ENCODE assay signal across 1 cellular context in genomic region chr2:27356382-27357181, GRCh38.
TF ChIP-seq lines count a peak whose summit lies in the region.

A gene with protein sequence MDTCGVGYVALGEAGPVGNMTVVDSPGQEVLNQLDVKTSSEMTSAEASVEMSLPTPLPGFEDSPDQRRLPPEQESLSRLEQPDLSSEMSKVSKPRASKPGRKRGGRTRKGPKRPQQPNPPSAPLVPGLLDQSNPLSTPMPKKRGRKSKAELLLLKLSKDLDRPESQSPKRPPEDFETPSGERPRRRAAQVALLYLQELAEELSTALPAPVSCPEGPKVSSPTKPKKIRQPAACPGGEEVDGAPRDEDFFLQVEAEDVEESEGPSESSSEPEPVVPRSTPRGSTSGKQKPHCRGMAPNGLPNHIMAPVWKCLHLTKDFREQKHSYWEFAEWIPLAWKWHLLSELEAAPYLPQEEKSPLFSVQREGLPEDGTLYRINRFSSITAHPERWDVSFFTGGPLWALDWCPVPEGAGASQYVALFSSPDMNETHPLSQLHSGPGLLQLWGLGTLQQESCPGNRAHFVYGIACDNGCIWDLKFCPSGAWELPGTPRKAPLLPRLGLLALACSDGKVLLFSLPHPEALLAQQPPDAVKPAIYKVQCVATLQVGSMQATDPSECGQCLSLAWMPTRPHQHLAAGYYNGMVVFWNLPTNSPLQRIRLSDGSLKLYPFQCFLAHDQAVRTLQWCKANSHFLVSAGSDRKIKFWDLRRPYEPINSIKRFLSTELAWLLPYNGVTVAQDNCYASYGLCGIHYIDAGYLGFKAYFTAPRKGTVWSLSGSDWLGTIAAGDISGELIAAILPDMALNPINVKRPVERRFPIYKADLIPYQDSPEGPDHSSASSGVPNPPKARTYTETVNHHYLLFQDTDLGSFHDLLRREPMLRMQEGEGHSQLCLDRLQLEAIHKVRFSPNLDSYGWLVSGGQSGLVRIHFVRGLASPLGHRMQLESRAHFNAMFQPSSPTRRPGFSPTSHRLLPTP (minus strand): TSS chr2:27356764. CDS start chr2:27343554, 13,210 bp downstream.

TF ChIP-seq in A549, 52 proteins besides CTCF, POLR2A, EP300 and RAD21 (continued from another document):
- no peak for TF ChIP-seq TFCP2L1 (CRISPR knock-in tag; IDR thresholded peaks at IDR 0.05)
- TF ChIP-seq HOXB13 (CRISPR knock-in tag; IDR thresholded peaks at IDR 0.05; ENCODE audit: low read depth) = no peak; the same call in 1 of the 2 replicates
- TF ChIP-seq CEBPB (IDR thresholded peaks at IDR 0.05) = no peak; a peak in 1 of 4 replicates
- TF ChIP-seq MAFK (IDR thresholded peaks at IDR 0.05; ENCODE audit: partially characterized antibody) = no peak
- TF ChIP-seq, protein P1, sequence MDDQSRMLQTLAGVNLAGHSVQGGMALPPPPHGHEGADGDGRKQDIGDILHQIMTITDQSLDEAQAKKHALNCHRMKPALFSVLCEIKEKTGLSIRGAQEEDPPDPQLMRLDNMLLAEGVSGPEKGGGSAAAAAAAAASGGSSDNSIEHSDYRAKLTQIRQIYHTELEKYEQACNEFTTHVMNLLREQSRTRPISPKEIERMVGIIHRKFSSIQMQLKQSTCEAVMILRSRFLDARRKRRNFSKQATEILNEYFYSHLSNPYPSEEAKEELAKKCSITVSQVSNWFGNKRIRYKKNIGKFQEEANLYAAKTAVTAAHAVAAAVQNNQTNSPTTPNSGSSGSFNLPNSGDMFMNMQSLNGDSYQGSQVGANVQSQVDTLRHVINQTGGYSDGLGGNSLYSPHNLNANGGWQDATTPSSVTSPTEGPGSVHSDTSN (IDR thresholded peaks at IDR 0.05) = no peak
- TF ChIP-seq ZNF302 (CRISPR knock-in tag; IDR thresholded peaks at IDR 0.05) = no peak
- TF ChIP-seq, protein P2, sequence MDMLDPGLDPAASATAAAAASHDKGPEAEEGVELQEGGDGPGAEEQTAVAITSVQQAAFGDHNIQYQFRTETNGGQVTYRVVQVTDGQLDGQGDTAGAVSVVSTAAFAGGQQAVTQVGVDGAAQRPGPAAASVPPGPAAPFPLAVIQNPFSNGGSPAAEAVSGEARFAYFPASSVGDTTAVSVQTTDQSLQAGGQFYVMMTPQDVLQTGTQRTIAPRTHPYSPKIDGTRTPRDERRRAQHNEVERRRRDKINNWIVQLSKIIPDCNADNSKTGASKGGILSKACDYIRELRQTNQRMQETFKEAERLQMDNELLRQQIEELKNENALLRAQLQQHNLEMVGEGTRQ (IDR thresholded peaks at IDR 0.05) = peak; percentile 43
- TF ChIP-seq CHD2 (IDR thresholded peaks at IDR 0.05; ENCODE audit: low read length, partially characterized antibody) = peak; percentile 55
- no peak for TF ChIP-seq ZC3H11A (IDR thresholded peaks at IDR 0.05)
- TF ChIP-seq HEYL (CRISPR knock-in tag; IDR thresholded peaks at IDR 0.05) = no peak
- TF ChIP-seq, protein P3, sequence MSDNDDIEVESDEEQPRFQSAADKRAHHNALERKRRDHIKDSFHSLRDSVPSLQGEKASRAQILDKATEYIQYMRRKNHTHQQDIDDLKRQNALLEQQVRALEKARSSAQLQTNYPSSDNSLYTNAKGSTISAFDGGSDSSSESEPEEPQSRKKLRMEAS (IDR thresholded peaks at IDR 0.05) = peak; percentile 98
- TF ChIP-seq BCL3 (IDR thresholded peaks at IDR 0.05) = peak; percentile 84
- TF ChIP-seq CHD4 (IDR thresholded peaks at IDR 0.05; ENCODE audit: borderline replicate concordance) = no peak
- TF ChIP-seq FOSB (CRISPR knock-in tag; IDR thresholded peaks at IDR 0.05) = no peak
- 0 out of 2 replicates have a peak, but pooled peaks have one; percentile 75 for TF ChIP-seq TP53 (CRISPR knock-in tag; IDR thresholded peaks at IDR 0.05)
- no peak for TF ChIP-seq FOSL2 (IDR thresholded peaks at IDR 0.05)
- TF ChIP-seq FOSL2 (CRISPR knock-in tag; IDR thresholded peaks at IDR 0.05) = peak; percentile 25; the same call in 1 of the 2 replicates
- TF ChIP-seq, protein P4, sequence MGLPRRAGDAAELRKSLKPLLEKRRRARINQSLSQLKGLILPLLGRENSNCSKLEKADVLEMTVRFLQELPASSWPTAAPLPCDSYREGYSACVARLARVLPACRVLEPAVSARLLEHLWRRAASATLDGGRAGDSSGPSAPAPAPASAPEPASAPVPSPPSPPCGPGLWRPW (IDR thresholded peaks at IDR 0.05) = no peak
- peak; percentile 90; the same call in 1 of the 2 replicates for TF ChIP-seq MAZ (IDR thresholded peaks at IDR 0.05; ENCODE audit: borderline replicate concordance, low read depth, low read length)
- TF ChIP-seq GATA3 (IDR thresholded peaks at IDR 0.05; ENCODE audit: borderline replicate concordance) = peak; percentile 13; the same call in 1 of the 2 replicates
- TF ChIP-seq MYC (IDR thresholded peaks at IDR 0.05; ENCODE audit: borderline replicate concordance, low read length) = peak; percentile 97
